Comparison of ENCODE assay signal across 8 cellular contexts in genomic region chr6:90457012-90457866, GRCh38.
DNase-seq lines count a peak whose midpoint lies in the region; ATAC-seq, FAIRE-seq and TF ChIP-seq lines count a peak whose summit lies in the region.
"Not testable (repeated sequence)": the region's sequence is repeated elsewhere in the genome, so short reads cannot be mapped to it uniquely, and the experiment has no call there.

No MANE protein-coding gene starts in this region.

- DNase-seq in CD4-positive, CD25-positive, alpha-beta regulatory T cell: peak in 1 of 3 donors; percentile 31
- peak; percentile 68 for DNase-seq in OCI-M1 (lab: John Stamatoyannopoulos, UW)
- DNase-seq in activated CD4-positive, alpha-beta T cell treated with anti-CD3 and anti-CD28 coated beads, Interleukin-2, amount 10 ng/mL, durations not matched to agents 7 days and 5 days; activated T-cell treated with anti-CD3 and anti-CD28 coated beads, Interleukin-2, amount 50 U/mL, for 4 hours; astrocyte (ENCODE audit: low read depth): not testable (repeated sequence)
- DNase-seq in activated naive CD4-positive, alpha-beta T cell treated with anti-CD3 and anti-CD28 coated beads, Interleukin-2, amount 10 ng/mL, durations not matched to agents 7 days and 5 days: peak; percentile 43
- DNase-seq in stimulated activated CD4-positive, alpha-beta T cell treated with anti-CD3 and anti-CD28 coated beads, Interleukin-1b, Interleukin-23, amount 100 ng/mL, for 48 hours: peak; percentile 65
- peak in 1 of 2 donors; percentile 78 for DNase-seq in stimulated activated naive CD8-positive, alpha-beta T cell treated with anti-CD3 and anti-CD28 coated beads, Interleukin-15, amount 100 ng/mL, for 72 hours

- POLR2A ChIA-PET in activated CD4-positive, alpha-beta T cell treated with anti-CD3 and anti-CD28 coated beads, Interleukin-2, amount 10 ng/mL, durations not matched to agents 7 days and 5 days (lab: Charles Lee): interaction anchor here (0.6 to 1.0 kb wide), 2 partner anchors 32 to 44 kb away, joined by 3 read pairs; no protein-coding TSS in a partner anchor

- peak overlapping the region; percentile 12 to 86 (median 14) for H3K27ac Mint-ChIP-seq in CD4-positive, CD25-positive, alpha-beta regulatory T cell
- H3K27ac Mint-ChIP-seq in activated CD4-positive, alpha-beta T cell treated with anti-CD3 and anti-CD28 coated beads, Interleukin-2, amount 10 ng/mL, durations not matched to agents 7 days and 5 days: peak overlapping the region; percentile 95
- H3K27ac Mint-ChIP-seq in activated naive CD4-positive, alpha-beta T cell treated with anti-CD3 and anti-CD28 coated beads, Interleukin-2, amount 10 ng/mL, durations not matched to agents 7 days and 5 days: peak overlapping the region; percentile 93
- H3K27ac Mint-ChIP-seq in astrocyte (ENCODE audit: unreplicated experiment): peak overlapping the region; percentile 42
- peak overlapping the region; percentile 99 for H3K27ac Mint-ChIP-seq in stimulated activated naive CD8-positive, alpha-beta T cell treated with anti-CD3 and anti-CD28 coated beads, Interleukin-15, amount 100 ng/mL, for 72 hours

- not testable (repeated sequence) for H3K79me2 ChIP-seq in astrocyte (ENCODE audit: insufficient read depth, low read length)

- not testable (repeated sequence) for H2AFZ ChIP-seq in astrocyte (ENCODE audit: low read depth, low read length)

- not testable (repeated sequence) for H3K4me3 ChIP-seq in CD4-positive, CD25-positive, alpha-beta regulatory T cell (ENCODE audit: low read depth, low read length); astrocyte (ENCODE audit: insufficient read depth, low read depth, low read length)

- H3K9me3 Mint-ChIP-seq in CD4-positive, CD25-positive, alpha-beta regulatory T cell; activated T-cell treated with anti-CD3 and anti-CD28 coated beads, Interleukin-2, amount 50 U/mL, for 4 hours; activated naive CD4-positive, alpha-beta T cell treated with anti-CD3 and anti-CD28 coated beads, Interleukin-2, amount 10 ng/mL, durations not matched to agents 7 days and 5 days; astrocyte (ENCODE audit: unreplicated experiment); stimulated activated naive CD8-positive, alpha-beta T cell treated with anti-CD3 and anti-CD28 coated beads, Interleukin-15, amount 100 ng/mL, for 72 hours: not testable (repeated sequence)
- H3K9me3 Mint-ChIP-seq in activated CD4-positive, alpha-beta T cell treated with anti-CD3 and anti-CD28 coated beads, Interleukin-2, amount 10 ng/mL, durations not matched to agents 7 days and 5 days: peaks cover 23% of the 10 kb centered on the region

- TF ChIP-seq CTCF in astrocyte (IDR thresholded peaks at IDR 0.05; ENCODE audit: insufficient read depth, low read depth, low read length): not testable (repeated sequence)

- peaks cover 11% of the 10 kb centered on the region for H3K27me3 Mint-ChIP-seq in CD4-positive, CD25-positive, alpha-beta regulatory T cell
- not testable (repeated sequence) for H3K27me3 Mint-ChIP-seq in activated CD4-positive, alpha-beta T cell treated with anti-CD3 and anti-CD28 coated beads, Interleukin-2, amount 10 ng/mL, durations not matched to agents 7 days and 5 days; activated T-cell treated with anti-CD3 and anti-CD28 coated beads, Interleukin-2, amount 50 U/mL, for 4 hours (ENCODE audit: low read depth); activated naive CD4-positive, alpha-beta T cell treated with anti-CD3 and anti-CD28 coated beads, Interleukin-2, amount 10 ng/mL, durations not matched to agents 7 days and 5 days; astrocyte (ENCODE audit: low read depth, unreplicated experiment); stimulated activated naive CD8-positive, alpha-beta T cell treated with anti-CD3 and anti-CD28 coated beads, Interleukin-15, amount 100 ng/mL, for 72 hours

- H3K9me3 ChIP-seq in CD4-positive, CD25-positive, alpha-beta regulatory T cell (ENCODE audit: control insufficient read depth in 2 of 2, low read length in 2 of 2); astrocyte (ENCODE audit: insufficient read depth, low read depth, low read length): not testable (repeated sequence)

- peak overlapping the region; percentile 2 for H3K27ac ChIP-seq in CD4-positive, CD25-positive, alpha-beta regulatory T cell (ENCODE audit: insufficient read depth, low read length, poor library complexity, severe bottlenecking)
- H3K27ac ChIP-seq in astrocyte (ENCODE audit: low read depth, low read length): not testable (repeated sequence)

- H3K4me1 Mint-ChIP-seq in CD4-positive, CD25-positive, alpha-beta regulatory T cell: peaks cover 26 to 46% (median 35%) of the 10 kb centered on the region in 4 donors
- peaks cover 62% of the 10 kb centered on the region for H3K4me1 Mint-ChIP-seq in activated CD4-positive, alpha-beta T cell treated with anti-CD3 and anti-CD28 coated beads, Interleukin-2, amount 10 ng/mL, durations not matched to agents 7 days and 5 days
- peaks cover 53% of the 10 kb centered on the region for H3K4me1 Mint-ChIP-seq in activated T-cell treated with anti-CD3 and anti-CD28 coated beads, Interleukin-2, amount 50 U/mL, for 4 hours (ENCODE audit: low read depth)
- H3K4me1 Mint-ChIP-seq in activated naive CD4-positive, alpha-beta T cell treated with anti-CD3 and anti-CD28 coated beads, Interleukin-2, amount 10 ng/mL, durations not matched to agents 7 days and 5 days: peaks cover 58% of the 10 kb centered on the region
- H3K4me1 Mint-ChIP-seq in astrocyte (ENCODE audit: low read depth, unreplicated experiment): peaks cover 33% of the 10 kb centered on the region
- H3K4me1 Mint-ChIP-seq in stimulated activated naive CD8-positive, alpha-beta T cell treated with anti-CD3 and anti-CD28 coated beads, Interleukin-15, amount 100 ng/mL, for 72 hours: peaks cover 59% of the 10 kb centered on the region

- not testable (repeated sequence) for H3K27me3 ChIP-seq in CD4-positive, CD25-positive, alpha-beta regulatory T cell (ENCODE audit: control insufficient read depth, insufficient read depth, low read length); astrocyte (ENCODE audit: insufficient read depth, low read length)

- ATAC-seq in CD4-positive, CD25-positive, alpha-beta regulatory T cell (ENCODE audit: low read depth in 2 of 2): peak in 1 of 2 donors; percentile 19
- peak; percentile 11 to 29 for ATAC-seq in activated T-cell treated with anti-CD3 and anti-CD28 coated beads, Interleukin-2, amount 50 U/mL, for 4 hours
- ATAC-seq in stimulated activated naive CD8-positive, alpha-beta T cell treated with anti-CD3 and anti-CD28 coated beads, Interleukin-15, amount 100 ng/mL, for 72 hours: peak; percentile 49

- not testable (repeated sequence) for FAIRE-seq in astrocyte (lab: Jason Lieb, UNC)

- peaks cover 31% of the 10 kb centered on the region for H3K4me1 ChIP-seq in CD4-positive, CD25-positive, alpha-beta regulatory T cell (ENCODE audit: control insufficient read depth, insufficient read depth, low read length, poor library complexity, severe bottlenecking)
- H3K4me1 ChIP-seq in astrocyte (ENCODE audit: insufficient read depth, low read length): not testable (repeated sequence)

- H3K36me3 Mint-ChIP-seq in CD4-positive, CD25-positive, alpha-beta regulatory T cell; activated T-cell treated with anti-CD3 and anti-CD28 coated beads, Interleukin-2, amount 50 U/mL, for 4 hours (ENCODE audit: insufficient read depth); activated naive CD4-positive, alpha-beta T cell treated with anti-CD3 and anti-CD28 coated beads, Interleukin-2, amount 10 ng/mL, durations not matched to agents 7 days and 5 days; astrocyte (ENCODE audit: low read depth, unreplicated experiment): not testable (repeated sequence)
- peaks cover 25% of the 10 kb centered on the region for H3K36me3 Mint-ChIP-seq in activated CD4-positive, alpha-beta T cell treated with anti-CD3 and anti-CD28 coated beads, Interleukin-2, amount 10 ng/mL, durations not matched to agents 7 days and 5 days (ENCODE audit: low read depth)

- peak overlapping the region in 2 of 4 donors; percentile 69 to 74 for H3K4me3 Mint-ChIP-seq in CD4-positive, CD25-positive, alpha-beta regulatory T cell
- not testable (repeated sequence) for H3K4me3 Mint-ChIP-seq in activated CD4-positive, alpha-beta T cell treated with anti-CD3 and anti-CD28 coated beads, Interleukin-2, amount 10 ng/mL, durations not matched to agents 7 days and 5 days; activated naive CD4-positive, alpha-beta T cell treated with anti-CD3 and anti-CD28 coated beads, Interleukin-2, amount 10 ng/mL, durations not matched to agents 7 days and 5 days; astrocyte (ENCODE audit: unreplicated experiment)
- peak overlapping the region; percentile 16 for H3K4me3 Mint-ChIP-seq in activated T-cell treated with anti-CD3 and anti-CD28 coated beads, Interleukin-2, amount 50 U/mL, for 4 hours
- H3K4me3 Mint-ChIP-seq in stimulated activated naive CD8-positive, alpha-beta T cell treated with anti-CD3 and anti-CD28 coated beads, Interleukin-15, amount 100 ng/mL, for 72 hours: peak overlapping the region in 1 of 2 donors; percentile 49

- H3K4me2 ChIP-seq in astrocyte (ENCODE audit: low read length): not testable (repeated sequence)

- not testable (repeated sequence) for H4K20me1 ChIP-seq in astrocyte (ENCODE audit: insufficient read depth, low read length)

- H3K36me3 ChIP-seq in CD4-positive, CD25-positive, alpha-beta regulatory T cell (ENCODE audit: control insufficient read depth, insufficient read depth, low read length); astrocyte (ENCODE audit: insufficient read depth, low read length): not testable (repeated sequence)

- not testable (repeated sequence) for H3K9ac ChIP-seq in astrocyte (ENCODE audit: low read length)

- CTCF ChIA-PET in activated CD4-positive, alpha-beta T cell treated with anti-CD3 and anti-CD28 coated beads, Interleukin-2, amount 10 ng/mL, durations not matched to agents 7 days and 5 days (lab: Charles Lee): interaction anchor here (0.8 to 7.3 kb wide), 13 partner anchors 14 to 1105 kb away, joined by 3 to 72 read pairs (median 5); partner anchors contain the start of gene UBE2J1
- CTCF ChIA-PET in activated naive CD4-positive, alpha-beta T cell treated with anti-CD3 and anti-CD28 coated beads, Interleukin-2, amount 10 ng/mL, durations not matched to agents 7 days and 5 days (lab: Charles Lee): interaction anchor here (0.7 to 6.5 kb wide), 10 partner anchors 10 to 64 kb away, joined by 3 to 59 read pairs (median 4); no protein-coding TSS in a partner anchor

Comparison
In these comparisons a context has a peak if more than half of its experiments do, and no peak if none do; other contexts are left out.
1. H3K27ac Mint-ChIP-seq: peak in every context shown above with its lines; median percentile 99 in stimulated activated naive CD8-positive, alpha-beta T cell treated with anti-CD3 and anti-CD28 coated beads, Interleukin-15, amount 100 ng/mL, for 72 hours; 95 in activated CD4-positive, alpha-beta T cell treated with anti-CD3 and anti-CD28 coated beads, Interleukin-2, amount 10 ng/mL, durations not matched to agents 7 days and 5 days; 93 in activated naive CD4-positive, alpha-beta T cell treated with anti-CD3 and anti-CD28 coated beads, Interleukin-2, amount 10 ng/mL, durations not matched to agents 7 days and 5 days; 42 in astrocyte; 14 in CD4-positive, CD25-positive, alpha-beta regulatory T cell.